Comparison of ENCODE assay signal across 1 cellular context in the genomic region with DNA sequence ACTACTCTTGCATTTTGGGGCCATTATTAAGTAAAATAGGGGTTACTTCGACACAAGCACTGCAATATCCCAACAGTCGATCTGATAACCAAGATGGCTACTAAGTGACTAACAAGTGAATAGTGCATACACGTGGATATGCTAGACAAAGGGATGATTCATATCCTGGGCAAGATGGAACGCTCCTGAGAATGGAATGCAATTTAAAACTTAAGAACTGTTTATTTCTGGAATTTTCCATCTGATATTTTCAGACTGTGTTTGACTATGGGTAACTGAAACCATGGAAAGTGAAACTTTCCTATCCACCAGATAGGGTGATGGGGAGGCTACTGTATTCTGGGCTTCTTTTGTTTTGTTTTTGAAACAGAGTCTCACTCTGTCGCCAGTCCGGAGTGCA.
TF ChIP-seq lines count a peak whose summit lies in the region.

No MANE protein-coding gene starts in this region.

TF ChIP-seq in GM23338, 12 proteins besides CTCF, POLR2A, EP300 and RAD21 (continued from another document):
- TF ChIP-seq, protein P1, sequence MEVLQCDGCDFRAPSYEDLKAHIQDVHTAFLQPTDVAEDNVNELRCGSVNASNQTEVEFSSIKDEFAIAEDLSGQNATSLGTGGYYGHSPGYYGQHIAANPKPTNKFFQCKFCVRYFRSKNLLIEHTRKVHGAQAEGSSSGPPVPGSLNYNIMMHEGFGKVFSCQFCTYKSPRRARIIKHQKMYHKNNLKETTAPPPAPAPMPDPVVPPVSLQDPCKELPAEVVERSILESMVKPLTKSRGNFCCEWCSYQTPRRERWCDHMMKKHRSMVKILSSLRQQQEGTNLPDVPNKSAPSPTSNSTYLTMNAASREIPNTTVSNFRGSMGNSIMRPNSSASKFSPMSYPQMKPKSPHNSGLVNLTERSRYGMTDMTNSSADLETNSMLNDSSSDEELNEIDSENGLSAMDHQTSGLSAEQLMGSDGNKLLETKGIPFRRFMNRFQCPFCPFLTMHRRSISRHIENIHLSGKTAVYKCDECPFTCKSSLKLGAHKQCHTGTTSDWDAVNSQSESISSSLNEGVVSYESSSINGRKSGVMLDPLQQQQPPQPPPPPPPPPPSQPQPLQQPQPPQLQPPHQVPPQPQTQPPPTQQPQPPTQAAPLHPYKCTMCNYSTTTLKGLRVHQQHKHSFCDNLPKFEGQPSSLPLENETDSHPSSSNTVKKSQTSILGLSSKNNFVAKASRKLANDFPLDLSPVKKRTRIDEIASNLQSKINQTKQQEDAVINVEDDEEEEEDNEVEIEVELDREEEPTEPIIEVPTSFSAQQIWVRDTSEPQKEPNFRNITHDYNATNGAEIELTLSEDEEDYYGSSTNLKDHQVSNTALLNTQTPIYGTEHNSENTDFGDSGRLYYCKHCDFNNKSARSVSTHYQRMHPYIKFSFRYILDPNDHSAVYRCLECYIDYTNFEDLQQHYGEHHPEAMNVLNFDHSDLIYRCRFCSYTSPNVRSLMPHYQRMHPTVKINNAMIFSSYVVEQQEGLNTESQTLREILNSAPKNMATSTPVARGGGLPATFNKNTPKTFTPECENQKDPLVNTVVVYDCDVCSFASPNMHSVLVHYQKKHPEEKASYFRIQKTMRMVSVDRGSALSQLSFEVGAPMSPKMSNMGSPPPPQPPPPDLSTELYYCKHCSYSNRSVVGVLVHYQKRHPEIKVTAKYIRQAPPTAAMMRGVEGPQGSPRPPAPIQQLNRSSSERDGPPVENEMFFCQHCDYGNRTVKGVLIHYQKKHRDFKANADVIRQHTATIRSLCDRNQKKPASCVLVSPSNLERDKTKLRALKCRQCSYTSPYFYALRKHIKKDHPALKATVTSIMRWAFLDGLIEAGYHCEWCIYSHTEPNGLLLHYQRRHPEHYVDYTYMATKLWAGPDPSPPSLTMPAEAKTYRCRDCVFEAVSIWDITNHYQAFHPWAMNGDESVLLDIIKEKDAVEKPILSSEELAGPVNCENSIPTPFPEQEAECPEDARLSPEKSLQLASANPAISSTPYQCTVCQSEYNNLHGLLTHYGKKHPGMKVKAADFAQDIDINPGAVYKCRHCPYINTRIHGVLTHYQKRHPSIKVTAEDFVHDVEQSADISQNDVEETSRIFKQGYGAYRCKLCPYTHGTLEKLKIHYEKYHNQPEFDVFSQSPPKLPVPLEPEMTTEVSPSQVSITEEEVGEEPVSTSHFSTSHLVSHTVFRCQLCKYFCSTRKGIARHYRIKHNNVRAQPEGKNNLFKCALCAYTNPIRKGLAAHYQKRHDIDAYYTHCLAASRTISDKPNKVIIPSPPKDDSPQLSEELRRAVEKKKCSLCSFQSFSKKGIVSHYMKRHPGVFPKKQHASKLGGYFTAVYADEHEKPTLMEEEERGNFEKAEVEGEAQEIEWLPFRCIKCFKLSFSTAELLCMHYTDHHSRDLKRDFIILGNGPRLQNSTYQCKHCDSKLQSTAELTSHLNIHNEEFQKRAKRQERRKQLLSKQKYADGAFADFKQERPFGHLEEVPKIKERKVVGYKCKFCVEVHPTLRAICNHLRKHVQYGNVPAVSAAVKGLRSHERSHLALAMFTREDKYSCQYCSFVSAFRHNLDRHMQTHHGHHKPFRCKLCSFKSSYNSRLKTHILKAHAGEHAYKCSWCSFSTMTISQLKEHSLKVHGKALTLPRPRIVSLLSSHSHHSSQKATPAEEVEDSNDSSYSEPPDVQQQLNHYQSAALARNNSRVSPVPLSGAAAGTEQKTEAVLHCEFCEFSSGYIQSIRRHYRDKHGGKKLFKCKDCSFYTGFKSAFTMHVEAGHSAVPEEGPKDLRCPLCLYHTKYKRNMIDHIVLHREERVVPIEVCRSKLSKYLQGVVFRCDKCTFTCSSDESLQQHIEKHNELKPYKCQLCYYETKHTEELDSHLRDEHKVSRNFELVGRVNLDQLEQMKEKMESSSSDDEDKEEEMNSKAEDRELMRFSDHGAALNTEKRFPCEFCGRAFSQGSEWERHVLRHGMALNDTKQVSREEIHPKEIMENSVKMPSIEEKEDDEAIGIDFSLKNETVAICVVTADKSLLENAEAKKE (CRISPR knock-in tag; IDR thresholded peaks at IDR 0.05) = no peak
- TF ChIP-seq STAT1 (IDR thresholded peaks at IDR 0.05; ENCODE audit: unreplicated experiment) (no peak), ZNF114 (CRISPR knock-in tag; IDR thresholded peaks at IDR 0.05) (no peak)
- TF ChIP-seq, protein P2, sequence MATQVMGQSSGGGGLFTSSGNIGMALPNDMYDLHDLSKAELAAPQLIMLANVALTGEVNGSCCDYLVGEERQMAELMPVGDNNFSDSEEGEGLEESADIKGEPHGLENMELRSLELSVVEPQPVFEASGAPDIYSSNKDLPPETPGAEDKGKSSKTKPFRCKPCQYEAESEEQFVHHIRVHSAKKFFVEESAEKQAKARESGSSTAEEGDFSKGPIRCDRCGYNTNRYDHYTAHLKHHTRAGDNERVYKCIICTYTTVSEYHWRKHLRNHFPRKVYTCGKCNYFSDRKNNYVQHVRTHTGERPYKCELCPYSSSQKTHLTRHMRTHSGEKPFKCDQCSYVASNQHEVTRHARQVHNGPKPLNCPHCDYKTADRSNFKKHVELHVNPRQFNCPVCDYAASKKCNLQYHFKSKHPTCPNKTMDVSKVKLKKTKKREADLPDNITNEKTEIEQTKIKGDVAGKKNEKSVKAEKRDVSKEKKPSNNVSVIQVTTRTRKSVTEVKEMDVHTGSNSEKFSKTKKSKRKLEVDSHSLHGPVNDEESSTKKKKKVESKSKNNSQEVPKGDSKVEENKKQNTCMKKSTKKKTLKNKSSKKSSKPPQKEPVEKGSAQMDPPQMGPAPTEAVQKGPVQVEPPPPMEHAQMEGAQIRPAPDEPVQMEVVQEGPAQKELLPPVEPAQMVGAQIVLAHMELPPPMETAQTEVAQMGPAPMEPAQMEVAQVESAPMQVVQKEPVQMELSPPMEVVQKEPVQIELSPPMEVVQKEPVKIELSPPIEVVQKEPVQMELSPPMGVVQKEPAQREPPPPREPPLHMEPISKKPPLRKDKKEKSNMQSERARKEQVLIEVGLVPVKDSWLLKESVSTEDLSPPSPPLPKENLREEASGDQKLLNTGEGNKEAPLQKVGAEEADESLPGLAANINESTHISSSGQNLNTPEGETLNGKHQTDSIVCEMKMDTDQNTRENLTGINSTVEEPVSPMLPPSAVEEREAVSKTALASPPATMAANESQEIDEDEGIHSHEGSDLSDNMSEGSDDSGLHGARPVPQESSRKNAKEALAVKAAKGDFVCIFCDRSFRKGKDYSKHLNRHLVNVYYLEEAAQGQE (IDR thresholded peaks at IDR 0.05; ENCODE audit: unreplicated experiment) = no peak
